Comparison of ENCODE assay signal across 22 cellular contexts in genomic region chr5:72835633-72836032, GRCh38. TPM values are rescaled to one million over a fixed set of nuclear protein-coding genes. Genes with fewer than 3 reads are reported as not detected.
DNase-seq lines count a peak whose midpoint lies in the region; ATAC-seq and TF ChIP-seq lines count a peak whose summit lies in the region.
"Had no signal": no experiment of that assay in that cellular context is flagged by ENCODE, and none has a peak within 500 bp of the region (broad histone marks: within the 10 kb centered on the region; RNA-seq: fewer than 3 reads in every experiment).

No MANE protein-coding gene starts in this region.

- 48% methylated on average over 3 of the region's 3 CpGs for WGBS in mesenchymal stem cell

- H2BK5ac ChIP-seq in mesenchymal stem cell (ENCODE audit: low read depth, low read length, poor library complexity, severe bottlenecking), result no peak overlapping the region

- no peak overlapping the region for H4K91ac ChIP-seq in mesenchymal stem cell (ENCODE audit: low read length)

- ATAC-seq in SK-N-SH treated with all-trans-retinoic acid at 6 μM for 48 hours (peak; percentile 72), GM19324 (IDR thresholded peaks at IDR 0.05; ENCODE audit: low FRiP score, unreplicated experiment) (no peak), GM18870 (IDR thresholded peaks at IDR 0.05; ENCODE audit: unreplicated experiment) (no peak), HG03196 (IDR thresholded peaks at IDR 0.05; ENCODE audit: unreplicated experiment) (no peak)
- ATAC-seq: HCT116, HepG2, PC-3 had no signal

- no peak overlapping the region for H3K9ac ChIP-seq in mesenchymal stem cell (ENCODE audit: low read length)
- H3K9ac ChIP-seq: BLaER1 had no signal

- peak; percentile 68 for DNase-seq in NCI-H82 (lab: John Stamatoyannopoulos, UW)
- no peak for DNase-seq in NCI-H82 treated with DMSO at 0.1 percent for 48 hours (lab: John Stamatoyannopoulos, UW; ENCODE audit: unreplicated experiment)
- peak; percentile 44 for DNase-seq in mesenchymal stem cell
- no peak for DNase-seq in ACHN
- DNase-seq: CD4-positive, CD25-positive, alpha-beta regulatory T cell; Kasumi-1; NCI-H1105 treated with DMSO at 0.1 percent for 48 hours; NCI-H146; NCI-H1930; NCI-H2107; NCI-H524; NCI-H748 treated with DMSO at 0.1 percent for 48 hours; NK-92 treated with Interleukin-12 subunit alpha and Interleukin-12 subunit beta, amount 100 ng/mL, for 24 hours; PC-3 had no signal

- no peaks in the 10 kb centered on the region for H3K27me3 ChIP-seq in mesenchymal stem cell (ENCODE audit: control insufficient read depth in 1 of 2, insufficient read depth in 1 of 2, low read length in 2 of 2)
- H3K27me3 ChIP-seq: BLaER1 had no signal

- H4K8ac ChIP-seq in mesenchymal stem cell (ENCODE audit: low read length), result peak overlapping the region; percentile 51

- H3K9me3 ChIP-seq in mesenchymal stem cell (ENCODE audit: control insufficient read depth, low read length), result no peaks in the 10 kb centered on the region
- H3K9me3 ChIP-seq: BLaER1 had no signal

- peaks cover 3% of the 10 kb centered on the region for H3K4me1 ChIP-seq in mesenchymal stem cell (ENCODE audit: control insufficient read depth, insufficient read depth, low read depth, low read length)
- H3K4me1 ChIP-seq: BLaER1 had no signal

- no peak overlapping the region for H3K23ac ChIP-seq in mesenchymal stem cell (ENCODE audit: low read length in 2 of 2)

- H3K4me2 ChIP-seq in mesenchymal stem cell (ENCODE audit: low read length, poor library complexity, severe bottlenecking), result no peak overlapping the region
- H3K4me2 ChIP-seq: BLaER1 had no signal

- H2AK5ac ChIP-seq in mesenchymal stem cell (ENCODE audit: low read length, severe bottlenecking), result no peak overlapping the region

- H3K79me1 ChIP-seq in mesenchymal stem cell (replicated peaks; ENCODE audit: low read length, poor library complexity, severe bottlenecking), result peaks cover 11% of the 10 kb centered on the region

- no peak overlapping the region for H2AFZ ChIP-seq in mesenchymal stem cell (ENCODE audit: low read depth, low read length)

- no peak overlapping the region for H3K27ac ChIP-seq in mesenchymal stem cell (ENCODE audit: low read length, poor library complexity, severe bottlenecking)
- H3K27ac ChIP-seq: 22Rv1, BLaER1 had no signal

- in situ Hi-C loops in ACHN (cut with HindIII; ENCODE audit: low pct_ligation_motif_present, low pct_unique_long_range_greater_than_20kb, low sequenced_read_pairs), result no loop called here

- H3K14ac ChIP-seq in mesenchymal stem cell (ENCODE audit: low read length in 2 of 2), result no peak overlapping the region

- H3K4ac ChIP-seq in mesenchymal stem cell (ENCODE audit: low read depth in 1 of 2, low read length in 2 of 2), result no peak overlapping the region

- no peak overlapping the region for H3K18ac ChIP-seq in mesenchymal stem cell (ENCODE audit: low read depth in 1 of 2, low read length in 2 of 2)

- H2BK15ac ChIP-seq in mesenchymal stem cell (ENCODE audit: low read depth, poor library complexity, severe bottlenecking), result no peak overlapping the region

- H2BK120ac ChIP-seq in mesenchymal stem cell (ENCODE audit: low read depth, low read length), result no peak overlapping the region

- no peak overlapping the region for H3K4me3 ChIP-seq in mesenchymal stem cell (ENCODE audit: insufficient read depth in 1 of 2, low read depth in 1 of 2, low read length in 2 of 2)
- H3K4me3 ChIP-seq: BLaER1 had no signal

- no peak overlapping the region for H2BK12ac ChIP-seq in mesenchymal stem cell (ENCODE audit: low read length in 2 of 2)

- H3K36me3 ChIP-seq in mesenchymal stem cell (ENCODE audit: control insufficient read depth in 1 of 2, insufficient read depth in 2 of 2, low read depth in 1 of 2, low read length in 2 of 2), result peaks cover 0 to 4% of the 10 kb centered on the region in 2 experiments

TF ChIP-seq in SK-N-SH treated with all-trans-retinoic acid at 6 μM for 48 hours, 23 proteins besides CTCF, POLR2A, EP300 and RAD21:
- TF ChIP-seq ISL1 (CRISPR knock-in tag; IDR thresholded peaks at IDR 0.05) (0 out of 2 replicates have a peak, but pooled peaks have one; percentile 16), CSRNP3 (CRISPR knock-in tag; IDR thresholded peaks at IDR 0.05) (no peak)
TF ChIP-seq in SK-N-SH treated with all-trans-retinoic acid at 6 μM for 48 hours: peak in this region for 1.

RNA-seq across cellular contexts. Expression of gene TNPO1, which starts 19.2 kb away (rescaled TPM):
- 88.3 TPM for polyA plus RNA-seq in mesenchymal stem cell (2013, experiment 1 of 2)
- polyA plus RNA-seq in mesenchymal stem cell (2013, experiment 2 of 2), result 88.8 TPM

Comparison
In these comparisons a context has a peak if more than half of its experiments do, and no peak if none do; other contexts are left out.
1. DNase-seq: peak in NCI-H82 (single experiment) and mesenchymal stem cell (single experiment); none in NCI-H82 treated with DMSO at 0.1 percent for 48 hours (single experiment) and ACHN (single experiment).